ENCODE assay signal across 1 cellular context in the genomic region with DNA sequence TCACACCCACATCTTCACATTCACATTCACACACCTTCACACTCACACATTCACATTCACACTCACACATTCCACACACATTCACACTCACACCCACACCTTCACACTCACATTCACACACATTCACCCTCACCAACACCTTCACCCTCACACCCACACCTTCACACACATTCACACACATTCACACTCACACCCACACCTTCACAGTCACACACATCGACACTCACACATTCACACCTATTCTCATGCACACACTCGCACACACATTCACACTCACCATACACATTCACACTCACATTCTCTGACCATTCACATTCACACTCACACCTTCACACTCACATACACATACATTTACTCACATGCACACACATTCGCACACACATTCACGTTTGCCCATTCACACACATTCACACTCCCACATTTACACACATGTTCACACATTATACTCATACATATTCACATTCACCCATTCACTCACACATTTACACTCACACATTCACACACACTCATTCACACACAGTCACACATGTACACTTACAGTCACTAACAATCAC.
TF ChIP-seq lines count a peak whose summit lies in the region.

No MANE protein-coding gene starts in this region.

TF ChIP-seq in HEK293, 187 proteins besides CTCF, POLR2A, EP300 and RAD21 (continued from another document):
- TF ChIP-seq, protein P1, sequence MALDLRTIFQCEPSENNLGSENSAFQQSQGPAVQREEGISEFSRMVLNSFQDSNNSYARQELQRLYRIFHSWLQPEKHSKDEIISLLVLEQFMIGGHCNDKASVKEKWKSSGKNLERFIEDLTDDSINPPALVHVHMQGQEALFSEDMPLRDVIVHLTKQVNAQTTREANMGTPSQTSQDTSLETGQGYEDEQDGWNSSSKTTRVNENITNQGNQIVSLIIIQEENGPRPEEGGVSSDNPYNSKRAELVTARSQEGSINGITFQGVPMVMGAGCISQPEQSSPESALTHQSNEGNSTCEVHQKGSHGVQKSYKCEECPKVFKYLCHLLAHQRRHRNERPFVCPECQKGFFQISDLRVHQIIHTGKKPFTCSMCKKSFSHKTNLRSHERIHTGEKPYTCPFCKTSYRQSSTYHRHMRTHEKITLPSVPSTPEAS (tag by site-specific recombination; IDR thresholded peaks at IDR 0.05), result peak; percentile 87
- TF ChIP-seq ZNF558 (tag by site-specific recombination; IDR thresholded peaks at IDR 0.05), result no peak
TF ChIP-seq in HEK293: peak in this region for 6.
